8 cellular contexts compared by ENCODE assay signal in the genomic region with DNA sequence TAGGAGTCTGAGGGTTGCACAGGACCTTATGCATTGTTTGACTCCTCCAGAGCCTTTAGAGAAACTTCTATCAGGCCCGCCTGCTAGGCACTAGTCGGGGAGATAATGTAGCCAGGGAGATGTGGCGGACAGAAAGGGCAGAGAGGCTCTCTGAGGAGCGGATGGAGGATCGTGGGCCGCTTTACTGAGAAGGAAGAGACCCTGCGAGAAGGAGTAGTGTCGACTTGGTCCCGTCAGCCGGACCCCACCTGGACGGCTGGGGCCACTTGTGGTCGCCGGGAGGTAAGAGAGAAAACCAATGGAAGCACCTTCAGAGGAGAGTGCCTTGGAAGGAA. TPM values are rescaled to one million over a fixed set of nuclear protein-coding genes. Genes with fewer than 3 reads are reported as not detected.
A peak's percentile ranks its signal among the peaks of the same experiment; 100 is the strongest.
DNase-seq lines count a peak whose midpoint lies in the region; ATAC-seq, FAIRE-seq and TF ChIP-seq lines count a peak whose summit lies in the region.

No MANE protein-coding gene starts in this region.

- WGBS in hepatocyte (ENCODE audit: low lambda C conversion rate, missing lambda C conversion rate), result 1% methylated on average over 13 of the region's 13 CpGs

- DNase-seq in hepatocyte (ENCODE audit: low spot score) (no peak), GM12892 (ENCODE audit: insufficient read length) (no peak), NCI-H526 treated with DMSO at 0.1 percent for 48 hours (lab: John Stamatoyannopoulos, UW) (no peak), COR-L47 (lab: John Stamatoyannopoulos, UW) (no peak)
- DNase-seq in stimulated activated naive B cell treated with anti-CD40 and anti-IgM and Interleukin-4, amounts not matched to agents 10 μg/mL and 1 μg/mL and 100 μg/mL, for 72 hours, result no peak

- no peaks in the 10 kb centered on the region for H3K9me3 Mint-ChIP-seq in stimulated activated naive B cell treated with anti-CD40 and anti-IgM and Interleukin-4, amounts not matched to agents 10 μg/mL and 1 μg/mL and 100 μg/mL, for 72 hours

- peak overlapping the region; percentile 94 for H3K4me2 ChIP-seq in hepatocyte

- no peak for TF ChIP-seq POLR2A in GM12892 (IDR thresholded peaks at IDR 0.05; ENCODE audit: low read depth, low read length)

- H3K4me3 Mint-ChIP-seq in stimulated activated naive B cell treated with anti-CD40 and anti-IgM and Interleukin-4, amounts not matched to agents 10 μg/mL and 1 μg/mL and 100 μg/mL, for 72 hours, result peak overlapping the region; percentile 98 to 99

- H3K4me3 ChIP-seq in hepatocyte, result peak overlapping the region; percentile 66

- peaks cover 51% of the 10 kb centered on the region for H3K79me2 ChIP-seq in hepatocyte

- TF ChIP-seq CTCF in VCaP (conservative IDR thresholded peaks at IDR 0.05) (no peak), hepatocyte (IDR thresholded peaks at IDR 0.05; ENCODE audit: poor library complexity) (no peak)

- H3K36me3 ChIP-seq in hepatocyte (replicated peaks; ENCODE audit: insufficient read depth, low read depth), result no peaks in the 10 kb centered on the region

- no peaks in the 10 kb centered on the region for H3K9me2 ChIP-seq in hepatocyte (replicated peaks; ENCODE audit: insufficient read depth)

- peak overlapping the region; percentile 100 for H3K27ac Mint-ChIP-seq in stimulated activated naive B cell treated with anti-CD40 and anti-IgM and Interleukin-4, amounts not matched to agents 10 μg/mL and 1 μg/mL and 100 μg/mL, for 72 hours

- peak overlapping the region; percentile 95 for H2AFZ ChIP-seq in hepatocyte

- peaks cover 5% of the 10 kb centered on the region for H3K4me1 ChIP-seq in hepatocyte (ENCODE audit: insufficient read depth)

- H4K20me1 ChIP-seq in hepatocyte (ENCODE audit: insufficient read depth, poor library complexity, severe bottlenecking), result no peaks in the 10 kb centered on the region

- no peaks in the 10 kb centered on the region for H3K9me3 ChIP-seq in hepatocyte (ENCODE audit: low read depth)

- FAIRE-seq in GM12892 (lab: Jason Lieb, UNC), result no peak

- H3K4me1 Mint-ChIP-seq in stimulated activated naive B cell treated with anti-CD40 and anti-IgM and Interleukin-4, amounts not matched to agents 10 μg/mL and 1 μg/mL and 100 μg/mL, for 72 hours, result peaks cover 34 to 63% of the 10 kb centered on the region in 2 donors

- H3K36me3 Mint-ChIP-seq in stimulated activated naive B cell treated with anti-CD40 and anti-IgM and Interleukin-4, amounts not matched to agents 10 μg/mL and 1 μg/mL and 100 μg/mL, for 72 hours, result peaks cover 25 to 36% of the 10 kb centered on the region in 2 donors

- H3K27me3 ChIP-seq in hepatocyte, result no peaks in the 10 kb centered on the region

- no peaks in the 10 kb centered on the region for H3K27me3 Mint-ChIP-seq in stimulated activated naive B cell treated with anti-CD40 and anti-IgM and Interleukin-4, amounts not matched to agents 10 μg/mL and 1 μg/mL and 100 μg/mL, for 72 hours

- peak overlapping the region; percentile 92 for H3K27ac ChIP-seq in VCaP
- H3K27ac ChIP-seq in hepatocyte, result peak overlapping the region; percentile 97

- ATAC-seq in GM18519 (IDR thresholded peaks at IDR 0.05; ENCODE audit: low FRiP score, unreplicated experiment) (peak; percentile 16), HG02798 (IDR thresholded peaks at IDR 0.05; ENCODE audit: poor library complexity, unreplicated experiment) (peak; percentile 15)
- ATAC-seq in stimulated activated naive B cell treated with anti-CD40 and anti-IgM and Interleukin-4, amounts not matched to agents 10 μg/mL and 1 μg/mL and 100 μg/mL, for 72 hours (replicated peaks), result peak; percentile 54 to 56

RNA-seq across cellular contexts. Expression of a gene that starts 0.5 kb away (rescaled TPM):
- 51.1 and 51.4 TPM in 2 replicates for total RNA-seq in hepatocyte
- 57.7 and 58.2 TPM in 2 replicates for polyA plus RNA-seq in hepatocyte
- 36.5 TPM for polyA plus RNA-seq in GM12892 (2012; ENCODE audit: missing spikeins)

RNA-seq across cellular contexts. Expression of a gene that starts 29.6 kb away (rescaled TPM):
- 0.30 and 1.0 TPM in 2 replicates for total RNA-seq in hepatocyte
- 0.43 and 1.1 TPM in 2 replicates for polyA plus RNA-seq in hepatocyte
- polyA plus RNA-seq in GM12892 (2012; ENCODE audit: missing spikeins), result 0.36 TPM

RNA-seq across cellular contexts. Expression of a gene that starts 37.0 kb away (rescaled TPM):
- total RNA-seq in hepatocyte, result 0.17 and 0.52 TPM in 2 replicates
- polyA plus RNA-seq in hepatocyte, result 0.69 TPM in 1 of 2 replicates, not detected in the other
- polyA plus RNA-seq in GM12892 (2012; ENCODE audit: missing spikeins), result 1.9 TPM

RNA-seq across cellular contexts. Expression of a gene that starts 55.0 kb away (rescaled TPM):
- 11.1 and 14.9 TPM in 2 replicates for total RNA-seq in hepatocyte
- 30.1 and 34.5 TPM in 2 replicates for polyA plus RNA-seq in hepatocyte
- 8.9 TPM for polyA plus RNA-seq in GM12892 (2012; ENCODE audit: missing spikeins)
